1 cellular context compared by ENCODE assay signal in genomic region chr2:105038383-105039061, GRCh38.
A peak's percentile ranks its signal among the peaks of the same experiment; 100 is the strongest.
TF ChIP-seq lines count a peak whose summit lies in the region.

No MANE protein-coding gene starts in this region.

TF ChIP-seq in HepG2, 621 proteins besides CTCF, POLR2A, EP300 and RAD21 (continued from another document and continues in another):
- TF ChIP-seq FOXO4 (CRISPR knock-in tag; conservative IDR thresholded peaks at IDR 0.05) (no peak), ZNF574 (CRISPR knock-in tag; IDR thresholded peaks at IDR 0.05) (no peak), KMT2A (CRISPR knock-in tag; IDR thresholded peaks at IDR 0.05) (no peak), NCOA5 (CRISPR knock-in tag; IDR thresholded peaks at IDR 0.05) (no peak), ZNF343 (CRISPR knock-in tag; IDR thresholded peaks at IDR 0.05) (no peak), ZNF646 (CRISPR knock-in tag; IDR thresholded peaks at IDR 0.05) (no peak), TBX3 (IDR thresholded peaks at IDR 0.05; ENCODE audit: borderline replicate concordance) (no peak), CREB1 (IDR thresholded peaks at IDR 0.05) (no peak), CREB1 (CRISPR knock-in tag; IDR thresholded peaks at IDR 0.05) (peak; percentile 23; the same call in 1 of the 2 replicates), CSRNP2 (CRISPR knock-in tag; conservative IDR thresholded peaks at IDR 0.05; ENCODE audit: low read depth) (no peak), CHD2 (IDR thresholded peaks at IDR 0.05; ENCODE audit: low read depth, low read length) (no peak), PAX8 (CRISPR knock-in tag; IDR thresholded peaks at IDR 0.05; ENCODE audit: borderline replicate concordance) (no peak), CCAR2 (optimal IDR thresholded peaks at IDR 0.05; ENCODE audit: low read depth, low read length) (no peak), ZNF644 (CRISPR knock-in tag; IDR thresholded peaks at IDR 0.05; ENCODE audit: low read depth) (no peak), MTERF4 (CRISPR knock-in tag; IDR thresholded peaks at IDR 0.05) (no peak), TARDBP (CRISPR knock-in tag; IDR thresholded peaks at IDR 0.05) (no peak; the same call in 1 of the 2 replicates), TRAFD1 (CRISPR knock-in tag; IDR thresholded peaks at IDR 0.05; ENCODE audit: borderline replicate concordance) (no peak), SETDB1 (CRISPR knock-in tag; IDR thresholded peaks at IDR 0.05; ENCODE audit: borderline replicate concordance) (peak; percentile 76; the same call in 1 of the 2 replicates), HNF4G (IDR thresholded peaks at IDR 0.05; ENCODE audit: borderline replicate concordance, low read depth, low read length) (no peak), HNF4G (CRISPR knock-in tag; IDR thresholded peaks at IDR 0.05; ENCODE audit: borderline replicate concordance, low read depth) (no peak), ZBTB33 (CRISPR knock-in tag; IDR thresholded peaks at IDR 0.05) (no peak), PITX1 (CRISPR knock-in tag; IDR thresholded peaks at IDR 0.05) (no peak), SP4 (CRISPR knock-in tag; IDR thresholded peaks at IDR 0.05) (no peak), NFYC (CRISPR knock-in tag; IDR thresholded peaks at IDR 0.05) (no peak), HNF1A (IDR thresholded peaks at IDR 0.05; ENCODE audit: low read depth) (no peak), HNF1A (CRISPR knock-in tag; IDR thresholded peaks at IDR 0.05; ENCODE audit: borderline replicate concordance) (no peak), ZNF33A (CRISPR knock-in tag; IDR thresholded peaks at IDR 0.05; ENCODE audit: borderline replicate concordance) (no peak), NFE2 (CRISPR knock-in tag; IDR thresholded peaks at IDR 0.05) (no peak), CEBPG (CRISPR knock-in tag; IDR thresholded peaks at IDR 0.05) (no peak), ZBTB26 (CRISPR knock-in tag; IDR thresholded peaks at IDR 0.05; ENCODE audit: borderline replicate concordance) (no peak), ZNF616 (CRISPR knock-in tag; IDR thresholded peaks at IDR 0.05; ENCODE audit: low read depth) (no peak), RXRA (CRISPR knock-in tag; IDR thresholded peaks at IDR 0.05) (no peak), ATF7-NPFF (CRISPR knock-in tag; IDR thresholded peaks at IDR 0.05; ENCODE audit: low read depth) (0 out of 2 replicates have a peak, but pooled peaks have one; percentile 59), ATF3 (CRISPR knock-in tag; IDR thresholded peaks at IDR 0.05) (no peak)
